ENCODE assay signal across 1 cellular context in the genomic region with DNA sequence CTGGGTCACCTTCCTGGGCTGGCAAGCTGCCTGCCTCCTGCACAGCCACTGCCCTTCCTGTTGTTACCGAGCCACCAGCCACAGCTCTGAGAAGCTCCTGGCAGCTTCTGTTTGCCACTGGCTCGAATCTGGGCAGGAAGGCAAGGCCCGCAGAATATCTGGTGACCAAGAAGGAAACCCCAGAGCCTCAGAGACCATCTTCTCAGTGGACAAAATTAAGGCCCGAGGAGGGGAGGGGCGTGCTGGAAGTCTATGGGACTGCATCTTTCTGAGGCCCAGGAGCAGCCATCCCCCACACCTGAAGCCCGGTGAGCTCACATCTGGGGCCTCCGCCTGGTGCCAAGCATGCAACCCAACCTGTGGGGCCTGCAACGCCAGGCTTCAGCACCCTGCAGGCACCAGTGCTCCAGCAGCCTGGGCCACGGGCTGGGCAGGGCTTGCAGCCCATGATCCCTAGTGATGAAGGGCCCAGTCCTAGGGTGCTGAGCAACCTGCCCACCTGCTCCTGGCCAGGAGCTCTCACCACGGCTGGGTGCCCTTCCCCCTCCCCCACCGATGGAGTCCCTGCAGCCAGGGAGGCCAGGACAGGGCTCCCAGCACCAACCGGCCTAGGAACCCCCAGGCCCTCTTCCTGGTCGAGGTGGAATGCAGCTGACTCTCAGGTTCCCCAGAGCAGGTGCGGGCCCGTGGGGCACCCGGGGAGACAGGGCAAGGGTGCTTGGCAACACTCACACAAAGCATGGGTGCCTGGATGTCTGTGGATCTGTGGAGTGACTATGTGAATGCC.
TF ChIP-seq lines count a peak whose summit lies in the region.

No MANE protein-coding gene starts in this region.

TF ChIP-seq in HepG2, 621 proteins besides CTCF, POLR2A, EP300 and RAD21 (continued from another document and continues in another):
- TF ChIP-seq, protein P1, sequence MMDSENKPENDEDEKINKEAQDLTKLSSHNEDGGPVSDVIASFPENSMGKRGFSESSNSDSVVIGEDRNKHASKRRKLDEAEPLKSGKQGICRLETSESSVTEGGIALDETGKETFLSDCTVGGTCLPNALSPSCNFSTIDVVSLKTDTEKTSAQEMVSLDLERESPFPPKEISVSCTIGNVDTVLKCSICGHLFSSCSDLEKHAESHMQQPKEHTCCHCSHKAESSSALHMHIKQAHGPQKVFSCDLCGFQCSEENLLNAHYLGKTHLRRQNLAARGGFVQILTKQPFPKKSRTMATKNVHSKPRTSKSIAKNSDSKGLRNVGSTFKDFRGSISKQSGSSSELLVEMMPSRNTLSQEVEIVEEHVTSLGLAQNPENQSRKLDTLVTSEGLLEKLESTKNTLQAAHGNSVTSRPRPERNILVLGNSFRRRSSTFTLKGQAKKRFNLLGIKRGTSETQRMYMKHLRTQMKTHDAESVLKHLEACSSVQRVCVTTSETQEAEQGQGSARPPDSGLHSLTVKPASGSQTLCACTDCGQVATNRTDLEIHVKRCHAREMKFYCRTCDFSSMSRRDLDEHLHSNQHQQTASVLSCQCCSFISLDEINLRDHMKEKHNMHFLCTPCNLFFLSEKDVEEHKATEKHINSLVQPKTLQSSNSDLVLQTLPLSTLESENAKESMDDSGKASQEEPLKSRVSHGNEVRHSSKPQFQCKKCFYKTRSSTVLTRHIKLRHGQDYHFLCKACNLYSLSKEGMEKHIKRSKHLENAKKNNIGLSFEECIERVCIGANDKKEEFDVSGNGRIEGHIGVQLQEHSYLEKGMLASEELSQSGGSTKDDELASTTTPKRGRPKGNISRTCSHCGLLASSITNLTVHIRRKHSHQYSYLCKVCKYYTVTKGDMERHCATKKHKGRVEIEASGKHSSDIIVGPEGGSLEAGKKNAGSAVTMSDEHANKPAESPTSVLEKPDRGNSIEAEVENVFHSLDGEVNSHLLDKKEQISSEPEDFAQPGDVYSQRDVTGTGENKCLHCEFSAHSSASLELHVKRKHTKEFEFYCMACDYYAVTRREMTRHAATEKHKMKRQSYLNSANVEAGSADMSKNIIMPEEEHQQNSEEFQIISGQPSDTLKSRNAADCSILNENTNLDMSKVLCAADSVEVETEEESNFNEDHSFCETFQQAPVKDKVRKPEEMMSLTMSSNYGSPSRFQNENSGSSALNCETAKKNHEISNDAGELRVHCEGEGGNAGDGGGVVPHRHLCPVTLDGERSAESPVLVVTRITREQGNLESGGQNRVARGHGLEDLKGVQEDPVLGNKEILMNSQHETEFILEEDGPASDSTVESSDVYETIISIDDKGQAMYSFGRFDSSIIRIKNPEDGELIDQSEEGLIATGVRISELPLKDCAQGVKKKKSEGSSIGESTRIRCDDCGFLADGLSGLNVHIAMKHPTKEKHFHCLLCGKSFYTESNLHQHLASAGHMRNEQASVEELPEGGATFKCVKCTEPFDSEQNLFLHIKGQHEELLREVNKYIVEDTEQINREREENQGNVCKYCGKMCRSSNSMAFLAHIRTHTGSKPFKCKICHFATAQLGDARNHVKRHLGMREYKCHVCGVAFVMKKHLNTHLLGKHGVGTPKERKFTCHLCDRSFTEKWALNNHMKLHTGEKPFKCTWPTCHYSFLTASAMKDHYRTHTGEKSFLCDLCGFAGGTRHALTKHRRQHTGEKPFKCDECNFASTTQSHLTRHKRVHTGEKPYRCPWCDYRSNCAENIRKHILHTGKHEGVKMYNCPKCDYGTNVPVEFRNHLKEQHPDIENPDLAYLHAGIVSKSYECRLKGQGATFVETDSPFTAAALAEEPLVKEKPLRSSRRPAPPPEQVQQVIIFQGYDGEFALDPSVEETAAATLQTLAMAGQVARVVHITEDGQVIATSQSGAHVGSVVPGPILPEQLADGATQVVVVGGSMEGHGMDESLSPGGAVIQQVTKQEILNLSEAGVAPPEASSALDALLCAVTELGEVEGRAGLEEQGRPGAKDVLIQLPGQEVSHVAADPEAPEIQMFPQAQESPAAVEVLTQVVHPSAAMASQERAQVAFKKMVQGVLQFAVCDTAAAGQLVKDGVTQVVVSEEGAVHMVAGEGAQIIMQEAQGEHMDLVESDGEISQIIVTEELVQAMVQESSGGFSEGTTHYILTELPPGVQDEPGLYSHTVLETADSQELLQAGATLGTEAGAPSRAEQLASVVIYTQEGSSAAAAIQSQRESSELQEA (CRISPR knock-in tag; IDR thresholded peaks at IDR 0.05; ENCODE audit: not compliant biosample characterization): peak; percentile 38
- peak; percentile 3 for TF ChIP-seq XRCC5 (optimal IDR thresholded peaks at IDR 0.05; ENCODE audit: low read length)
- TF ChIP-seq PHF21A (CRISPR knock-in tag; IDR thresholded peaks at IDR 0.05): 0 out of 2 replicates have a peak, but pooled peaks have one; percentile 2
- TF ChIP-seq ZNF225 (CRISPR knock-in tag; IDR thresholded peaks at IDR 0.05): 0 out of 2 replicates have a peak, but pooled peaks have one; percentile 5
- no peak for TF ChIP-seq LCORL (IDR thresholded peaks at IDR 0.05)
- TF ChIP-seq LCORL (CRISPR knock-in tag; IDR thresholded peaks at IDR 0.05): 0 out of 2 replicates have a peak, but pooled peaks have one; percentile 7
- TF ChIP-seq ZNF274 (CRISPR knock-in tag; IDR thresholded peaks at IDR 0.05): 0 out of 2 replicates have a peak, but pooled peaks have one; percentile 67
- TF ChIP-seq, protein P2, sequence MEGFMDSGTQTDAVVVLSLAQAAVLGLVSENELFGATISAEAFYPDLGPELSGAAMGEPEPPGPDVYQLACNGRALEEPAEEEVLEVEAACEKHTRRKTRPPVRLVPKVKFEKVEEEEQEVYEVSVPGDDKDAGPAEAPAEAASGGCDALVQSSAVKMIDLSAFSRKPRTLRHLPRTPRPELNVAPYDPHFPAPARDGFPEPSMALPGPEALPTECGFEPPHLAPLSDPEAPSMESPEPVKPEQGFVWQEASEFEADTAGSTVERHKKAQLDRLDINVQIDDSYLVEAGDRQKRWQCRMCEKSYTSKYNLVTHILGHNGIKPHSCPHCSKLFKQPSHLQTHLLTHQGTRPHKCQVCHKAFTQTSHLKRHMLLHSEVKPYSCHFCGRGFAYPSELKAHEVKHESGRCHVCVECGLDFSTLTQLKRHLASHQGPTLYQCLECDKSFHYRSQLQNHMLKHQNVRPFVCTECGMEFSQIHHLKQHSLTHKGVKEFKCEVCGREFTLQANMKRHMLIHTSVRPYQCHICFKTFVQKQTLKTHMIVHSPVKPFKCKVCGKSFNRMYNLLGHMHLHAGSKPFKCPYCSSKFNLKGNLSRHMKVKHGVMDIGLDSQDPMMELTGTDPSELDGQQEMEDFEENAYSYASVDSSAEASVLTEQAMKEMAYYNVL (CRISPR knock-in tag; IDR thresholded peaks at IDR 0.05; ENCODE audit: borderline replicate concordance): 0 out of 2 replicates have a peak, but pooled peaks have one; percentile 13
- peak; percentile 0 for TF ChIP-seq TBX2 (CRISPR knock-in tag; IDR thresholded peaks at IDR 0.05; ENCODE audit: borderline replicate concordance)
- TF ChIP-seq, protein P3, sequence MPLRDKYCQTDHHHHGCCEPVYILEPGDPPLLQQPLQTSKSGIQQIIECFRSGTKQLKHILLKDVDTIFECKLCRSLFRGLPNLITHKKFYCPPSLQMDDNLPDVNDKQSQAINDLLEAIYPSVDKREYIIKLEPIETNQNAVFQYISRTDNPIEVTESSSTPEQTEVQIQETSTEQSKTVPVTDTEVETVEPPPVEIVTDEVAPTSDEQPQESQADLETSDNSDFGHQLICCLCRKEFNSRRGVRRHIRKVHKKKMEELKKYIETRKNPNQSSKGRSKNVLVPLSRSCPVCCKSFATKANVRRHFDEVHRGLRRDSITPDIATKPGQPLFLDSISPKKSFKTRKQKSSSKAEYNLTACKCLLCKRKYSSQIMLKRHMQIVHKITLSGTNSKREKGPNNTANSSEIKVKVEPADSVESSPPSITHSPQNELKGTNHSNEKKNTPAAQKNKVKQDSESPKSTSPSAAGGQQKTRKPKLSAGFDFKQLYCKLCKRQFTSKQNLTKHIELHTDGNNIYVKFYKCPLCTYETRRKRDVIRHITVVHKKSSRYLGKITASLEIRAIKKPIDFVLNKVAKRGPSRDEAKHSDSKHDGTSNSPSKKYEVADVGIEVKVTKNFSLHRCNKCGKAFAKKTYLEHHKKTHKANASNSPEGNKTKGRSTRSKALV (CRISPR knock-in tag; IDR thresholded peaks at IDR 0.05): no peak
- no peak for TF ChIP-seq TBL1XR1 (IDR thresholded peaks at IDR 0.05; ENCODE audit: borderline replicate concordance, low read length, partially characterized antibody)
- TF ChIP-seq U2AF2 (IDR thresholded peaks at IDR 0.05; ENCODE audit: low read depth, low read length): no peak
- 0 out of 2 replicates have a peak, but pooled peaks have one; percentile 0 for TF ChIP-seq MYNN (CRISPR knock-in tag; IDR thresholded peaks at IDR 0.05; ENCODE audit: low read depth)
- TF ChIP-seq HDAC1 (CRISPR knock-in tag; IDR thresholded peaks at IDR 0.05): peak; percentile 8; the same call in 1 of the 2 replicates
- TF ChIP-seq, protein P4, sequence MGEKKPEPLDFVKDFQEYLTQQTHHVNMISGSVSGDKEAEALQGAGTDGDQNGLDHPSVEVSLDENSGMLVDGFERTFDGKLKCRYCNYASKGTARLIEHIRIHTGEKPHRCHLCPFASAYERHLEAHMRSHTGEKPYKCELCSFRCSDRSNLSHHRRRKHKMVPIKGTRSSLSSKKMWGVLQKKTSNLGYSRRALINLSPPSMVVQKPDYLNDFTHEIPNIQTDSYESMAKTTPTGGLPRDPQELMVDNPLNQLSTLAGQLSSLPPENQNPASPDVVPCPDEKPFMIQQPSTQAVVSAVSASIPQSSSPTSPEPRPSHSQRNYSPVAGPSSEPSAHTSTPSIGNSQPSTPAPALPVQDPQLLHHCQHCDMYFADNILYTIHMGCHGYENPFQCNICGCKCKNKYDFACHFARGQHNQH (CRISPR knock-in tag; IDR thresholded peaks at IDR 0.05): 0 out of 2 replicates have a peak, but pooled peaks have one; percentile 12
- TF ChIP-seq ZNF619 (CRISPR knock-in tag; IDR thresholded peaks at IDR 0.05): 0 out of 2 replicates have a peak, but pooled peaks have one; percentile 15
- TF ChIP-seq RFXAP (CRISPR knock-in tag; IDR thresholded peaks at IDR 0.05; ENCODE audit: borderline replicate concordance): 0 out of 2 replicates have a peak, but pooled peaks have one; percentile 1
- no peak for TF ChIP-seq POGZ (CRISPR knock-in tag; IDR thresholded peaks at IDR 0.05)
- TF ChIP-seq, protein P5, sequence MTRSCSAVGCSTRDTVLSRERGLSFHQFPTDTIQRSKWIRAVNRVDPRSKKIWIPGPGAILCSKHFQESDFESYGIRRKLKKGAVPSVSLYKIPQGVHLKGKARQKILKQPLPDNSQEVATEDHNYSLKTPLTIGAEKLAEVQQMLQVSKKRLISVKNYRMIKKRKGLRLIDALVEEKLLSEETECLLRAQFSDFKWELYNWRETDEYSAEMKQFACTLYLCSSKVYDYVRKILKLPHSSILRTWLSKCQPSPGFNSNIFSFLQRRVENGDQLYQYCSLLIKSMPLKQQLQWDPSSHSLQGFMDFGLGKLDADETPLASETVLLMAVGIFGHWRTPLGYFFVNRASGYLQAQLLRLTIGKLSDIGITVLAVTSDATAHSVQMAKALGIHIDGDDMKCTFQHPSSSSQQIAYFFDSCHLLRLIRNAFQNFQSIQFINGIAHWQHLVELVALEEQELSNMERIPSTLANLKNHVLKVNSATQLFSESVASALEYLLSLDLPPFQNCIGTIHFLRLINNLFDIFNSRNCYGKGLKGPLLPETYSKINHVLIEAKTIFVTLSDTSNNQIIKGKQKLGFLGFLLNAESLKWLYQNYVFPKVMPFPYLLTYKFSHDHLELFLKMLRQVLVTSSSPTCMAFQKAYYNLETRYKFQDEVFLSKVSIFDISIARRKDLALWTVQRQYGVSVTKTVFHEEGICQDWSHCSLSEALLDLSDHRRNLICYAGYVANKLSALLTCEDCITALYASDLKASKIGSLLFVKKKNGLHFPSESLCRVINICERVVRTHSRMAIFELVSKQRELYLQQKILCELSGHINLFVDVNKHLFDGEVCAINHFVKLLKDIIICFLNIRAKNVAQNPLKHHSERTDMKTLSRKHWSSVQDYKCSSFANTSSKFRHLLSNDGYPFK (CRISPR knock-in tag; IDR thresholded peaks at IDR 0.05; ENCODE audit: borderline replicate concordance): peak; percentile 31; the same call in 1 of the 2 replicates
- peak; percentile 45 for TF ChIP-seq IKZF4 (CRISPR knock-in tag; IDR thresholded peaks at IDR 0.05; ENCODE audit: borderline replicate concordance, low read depth, not compliant biosample characterization)
- TF ChIP-seq, protein P6, sequence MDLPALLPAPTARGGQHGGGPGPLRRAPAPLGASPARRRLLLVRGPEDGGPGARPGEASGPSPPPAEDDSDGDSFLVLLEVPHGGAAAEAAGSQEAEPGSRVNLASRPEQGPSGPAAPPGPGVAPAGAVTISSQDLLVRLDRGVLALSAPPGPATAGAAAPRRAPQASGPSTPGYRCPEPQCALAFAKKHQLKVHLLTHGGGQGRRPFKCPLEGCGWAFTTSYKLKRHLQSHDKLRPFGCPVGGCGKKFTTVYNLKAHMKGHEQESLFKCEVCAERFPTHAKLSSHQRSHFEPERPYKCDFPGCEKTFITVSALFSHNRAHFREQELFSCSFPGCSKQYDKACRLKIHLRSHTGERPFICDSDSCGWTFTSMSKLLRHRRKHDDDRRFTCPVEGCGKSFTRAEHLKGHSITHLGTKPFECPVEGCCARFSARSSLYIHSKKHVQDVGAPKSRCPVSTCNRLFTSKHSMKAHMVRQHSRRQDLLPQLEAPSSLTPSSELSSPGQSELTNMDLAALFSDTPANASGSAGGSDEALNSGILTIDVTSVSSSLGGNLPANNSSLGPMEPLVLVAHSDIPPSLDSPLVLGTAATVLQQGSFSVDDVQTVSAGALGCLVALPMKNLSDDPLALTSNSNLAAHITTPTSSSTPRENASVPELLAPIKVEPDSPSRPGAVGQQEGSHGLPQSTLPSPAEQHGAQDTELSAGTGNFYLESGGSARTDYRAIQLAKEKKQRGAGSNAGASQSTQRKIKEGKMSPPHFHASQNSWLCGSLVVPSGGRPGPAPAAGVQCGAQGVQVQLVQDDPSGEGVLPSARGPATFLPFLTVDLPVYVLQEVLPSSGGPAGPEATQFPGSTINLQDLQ (CRISPR knock-in tag; IDR thresholded peaks at IDR 0.05): no peak
- TF ChIP-seq, protein P7, sequence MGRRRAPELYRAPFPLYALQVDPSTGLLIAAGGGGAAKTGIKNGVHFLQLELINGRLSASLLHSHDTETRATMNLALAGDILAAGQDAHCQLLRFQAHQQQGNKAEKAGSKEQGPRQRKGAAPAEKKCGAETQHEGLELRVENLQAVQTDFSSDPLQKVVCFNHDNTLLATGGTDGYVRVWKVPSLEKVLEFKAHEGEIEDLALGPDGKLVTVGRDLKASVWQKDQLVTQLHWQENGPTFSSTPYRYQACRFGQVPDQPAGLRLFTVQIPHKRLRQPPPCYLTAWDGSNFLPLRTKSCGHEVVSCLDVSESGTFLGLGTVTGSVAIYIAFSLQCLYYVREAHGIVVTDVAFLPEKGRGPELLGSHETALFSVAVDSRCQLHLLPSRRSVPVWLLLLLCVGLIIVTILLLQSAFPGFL (CRISPR knock-in tag; IDR thresholded peaks at IDR 0.05): no peak
- no peak for TF ChIP-seq ZNF766 (CRISPR knock-in tag; IDR thresholded peaks at IDR 0.05; ENCODE audit: borderline replicate concordance)
- no peak for TF ChIP-seq ZNF747 (CRISPR knock-in tag; IDR thresholded peaks at IDR 0.05; ENCODE audit: borderline replicate concordance)
- TF ChIP-seq HES4 (CRISPR knock-in tag; IDR thresholded peaks at IDR 0.05; ENCODE audit: borderline replicate concordance): no peak
- TF ChIP-seq, protein P8, sequence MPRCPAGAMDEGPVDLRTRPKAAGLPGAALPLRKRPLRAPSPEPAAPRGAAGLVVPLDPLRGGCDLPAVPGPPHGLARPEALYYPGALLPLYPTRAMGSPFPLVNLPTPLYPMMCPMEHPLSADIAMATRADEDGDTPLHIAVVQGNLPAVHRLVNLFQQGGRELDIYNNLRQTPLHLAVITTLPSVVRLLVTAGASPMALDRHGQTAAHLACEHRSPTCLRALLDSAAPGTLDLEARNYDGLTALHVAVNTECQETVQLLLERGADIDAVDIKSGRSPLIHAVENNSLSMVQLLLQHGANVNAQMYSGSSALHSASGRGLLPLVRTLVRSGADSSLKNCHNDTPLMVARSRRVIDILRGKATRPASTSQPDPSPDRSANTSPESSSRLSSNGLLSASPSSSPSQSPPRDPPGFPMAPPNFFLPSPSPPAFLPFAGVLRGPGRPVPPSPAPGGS (CRISPR knock-in tag; IDR thresholded peaks at IDR 0.05): peak; percentile 65; the same call in 1 of the 2 replicates
- no peak for TF ChIP-seq ZNF24 (IDR thresholded peaks at IDR 0.05)
- no peak for TF ChIP-seq ZNF441 (CRISPR knock-in tag; IDR thresholded peaks at IDR 0.05; ENCODE audit: borderline replicate concordance)
- no peak for TF ChIP-seq ZNF746 (CRISPR knock-in tag; IDR thresholded peaks at IDR 0.05)
